ENCODE assay signal across 21 cellular contexts in the genomic region with DNA sequence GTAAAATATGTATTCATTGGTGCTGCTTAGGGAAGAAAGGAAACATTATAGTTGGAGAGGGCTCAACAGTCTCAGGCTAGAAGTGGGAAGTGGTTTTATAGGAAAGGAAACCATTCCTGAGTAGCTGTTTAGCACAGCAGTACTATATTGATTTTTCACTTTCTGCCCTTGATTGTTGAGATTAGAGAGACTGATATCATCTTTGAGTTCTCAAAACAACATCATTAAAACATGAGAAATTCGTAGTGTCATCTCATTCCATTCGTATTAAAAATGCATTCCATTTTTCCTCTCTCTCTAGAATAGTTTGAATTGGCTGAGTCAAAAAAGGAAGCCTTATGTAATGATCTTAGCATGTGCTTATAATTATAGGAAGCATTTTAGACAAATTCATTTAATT. TPM values are rescaled to one million over a fixed set of nuclear protein-coding genes. Genes with fewer than 3 reads are reported as not detected.
DNase-seq lines count a peak whose midpoint lies in the region; ATAC-seq and TF ChIP-seq lines count a peak whose summit lies in the region.
"Had no signal": no experiment of that assay in that cellular context is flagged by ENCODE, and none has a peak within 500 bp of the region (broad histone marks: within the 10 kb centered on the region; RNA-seq: fewer than 3 reads in every experiment).

No MANE protein-coding gene starts in this region.

- H3K4me3 ChIP-seq in LNCaP clone FGC (ENCODE audit: low read depth, low read length): no peak overlapping the region
- H3K4me3 ChIP-seq in choroid plexus epithelial cell (ENCODE audit: low read depth, low read length): no peak overlapping the region
- no peak overlapping the region for H3K4me3 ChIP-seq in CD4-positive, alpha-beta memory T cell (ENCODE audit: low read length in 2 of 2)
- H3K4me3 ChIP-seq: mucosa of descending colon, neural progenitor cell, thyroid gland had no signal

- CTCF ChIA-PET in CD4-positive, alpha-beta memory T cell (lab: Charles Lee; ENCODE audit: partially characterized antibody): no interaction called here

- no peaks in the 10 kb centered on the region for H3K36me3 ChIP-seq in CD4-positive, alpha-beta memory T cell (ENCODE audit: insufficient read depth, low read length)
- H3K36me3 ChIP-seq: neural progenitor cell, thyroid gland had no signal

- TF ChIP-seq CTCF in LNCaP clone FGC (IDR thresholded peaks at IDR 0.05; ENCODE audit: control insufficient read depth, extremely low read depth, insufficient read depth) (no peak), choroid plexus epithelial cell (conservative IDR thresholded peaks at IDR 0.05; ENCODE audit: low read depth, low read length) (no peak), osteocyte (IDR thresholded peaks at IDR 0.05) (no peak)

- peaks cover 2% of the 10 kb centered on the region for H3K36me3 Mint-ChIP-seq in osteocyte (ENCODE audit: unreplicated experiment)
- no peaks in the 10 kb centered on the region for H3K36me3 Mint-ChIP-seq in CD4-positive, alpha-beta memory T cell
- H3K36me3 Mint-ChIP-seq: stimulated activated effector memory CD8-positive, alpha-beta T cell treated with anti-CD3 and anti-CD28 coated beads, Interleukin-12 subunit alpha, Interleukin-12 subunit beta, amount 100 ng/mL, for 72 hours had no signal

- DNase-seq in GM03348 (ENCODE audit: low spot score): peak; percentile 67
- peak; percentile 11 for DNase-seq in LNCaP clone FGC (ENCODE audit: low read depth)
- DNase-seq in choroid plexus epithelial cell (ENCODE audit: low read depth): peak; percentile 50
- DNase-seq in osteocyte (ENCODE audit: extremely low spot score, unreplicated experiment): no peak
- no peak for DNase-seq in CD4-positive, alpha-beta memory T cell
- DNase-seq in NCI-H226: no peak
- DNase-seq: activated CD8-positive, alpha-beta T cell treated with anti-CD3 and anti-CD28 coated beads, Interleukin-2, amount 10 ng/mL, durations not matched to agents 7 days and 5 days; activated naive CD4-positive, alpha-beta T cell treated with anti-CD3 and anti-CD28 coated beads, Interleukin-2, amount 50 U/mL, for 16 hours; activated T-cell treated with anti-CD3 and anti-CD28 coated beads, Interleukin-2, amount 50 U/mL, for 4 hours; CD4-positive, CD25-positive, alpha-beta regulatory T cell; mucosa of descending colon; NCI-H1436; NCI-H510A; T-helper 17 cell; thyroid gland had no signal

- POLR2A ChIA-PET in CD4-positive, alpha-beta memory T cell (lab: Charles Lee; ENCODE audit: partially characterized antibody): no interaction called here

- peak overlapping the region; percentile 27 for H3K27ac Mint-ChIP-seq in osteocyte (ENCODE audit: unreplicated experiment)
- no peak overlapping the region for H3K27ac Mint-ChIP-seq in CD4-positive, alpha-beta memory T cell
- H3K27ac Mint-ChIP-seq: activated CD8-positive, alpha-beta T cell treated with anti-CD3 and anti-CD28 coated beads, Interleukin-2, amount 10 ng/mL, durations not matched to agents 7 days and 5 days; CD4-positive, CD25-positive, alpha-beta regulatory T cell; neural progenitor cell; stimulated activated effector memory CD8-positive, alpha-beta T cell treated with anti-CD3 and anti-CD28 coated beads, Interleukin-12 subunit alpha, Interleukin-12 subunit beta, amount 100 ng/mL, for 72 hours; T-helper 17 cell; WTC11 had no signal

- H3K27me3 Mint-ChIP-seq in osteocyte (ENCODE audit: unreplicated experiment): no peaks in the 10 kb centered on the region
- no peaks in the 10 kb centered on the region for H3K27me3 Mint-ChIP-seq in CD4-positive, alpha-beta memory T cell
- H3K27me3 Mint-ChIP-seq: CD4-positive, CD25-positive, alpha-beta regulatory T cell; T-helper 17 cell had no signal

- H3K27me3 ChIP-seq in CD4-positive, alpha-beta memory T cell (ENCODE audit: insufficient read depth, low read length): no peaks in the 10 kb centered on the region
- H3K27me3 ChIP-seq: neural progenitor cell, thyroid gland had no signal

- intact Hi-C loops in CD4-positive, alpha-beta memory T cell (cut with micrococcal nuclease): no loop called here

- H3K4me1 Mint-ChIP-seq in osteocyte (ENCODE audit: unreplicated experiment): peaks cover 15% of the 10 kb centered on the region
- H3K4me1 Mint-ChIP-seq in CD4-positive, alpha-beta memory T cell: no peaks in the 10 kb centered on the region
- H3K4me1 Mint-ChIP-seq: CD4-positive, CD25-positive, alpha-beta regulatory T cell; stimulated activated effector memory CD8-positive, alpha-beta T cell treated with anti-CD3 and anti-CD28 coated beads, Interleukin-12 subunit alpha, Interleukin-12 subunit beta, amount 100 ng/mL, for 72 hours; T-helper 17 cell had no signal

- H3K9me3 Mint-ChIP-seq in osteocyte (ENCODE audit: unreplicated experiment): no peaks in the 10 kb centered on the region
- peaks cover 0 to 3% (median 0%) of the 10 kb centered on the region in 8 donors for H3K9me3 Mint-ChIP-seq in CD4-positive, alpha-beta memory T cell
- H3K9me3 Mint-ChIP-seq: activated T-cell treated with anti-CD3 and anti-CD28 coated beads, Interleukin-2, amount 50 U/mL, for 4 hours; CD4-positive, CD25-positive, alpha-beta regulatory T cell; neural progenitor cell; stimulated activated effector memory CD8-positive, alpha-beta T cell treated with anti-CD3 and anti-CD28 coated beads, Interleukin-12 subunit alpha, Interleukin-12 subunit beta, amount 100 ng/mL, for 72 hours had no signal

- H3K9me3 ChIP-seq in CD4-positive, alpha-beta memory T cell (ENCODE audit: control insufficient read depth in 1 of 2, low read length in 2 of 2): no peaks in the 10 kb centered on the region
- H3K9me3 ChIP-seq: mucosa of descending colon, thyroid gland had no signal

- H3K27ac ChIP-seq in CD4-positive, alpha-beta memory T cell (ENCODE audit: low read depth, low read length): no peak overlapping the region
- H3K27ac ChIP-seq: neural progenitor cell, thyroid gland had no signal

- no peak overlapping the region for H3K4me3 Mint-ChIP-seq in osteocyte (ENCODE audit: unreplicated experiment)
- H3K4me3 Mint-ChIP-seq in CD4-positive, alpha-beta memory T cell: no peak overlapping the region
- H3K4me3 Mint-ChIP-seq: activated CD8-positive, alpha-beta T cell treated with anti-CD3 and anti-CD28 coated beads, Interleukin-2, amount 10 ng/mL, durations not matched to agents 7 days and 5 days; activated T-cell treated with anti-CD3 and anti-CD28 coated beads, Interleukin-2, amount 50 U/mL, for 4 hours; CD4-positive, CD25-positive, alpha-beta regulatory T cell; neural progenitor cell; stimulated activated effector memory CD8-positive, alpha-beta T cell treated with anti-CD3 and anti-CD28 coated beads, Interleukin-12 subunit alpha, Interleukin-12 subunit beta, amount 100 ng/mL, for 72 hours; T-helper 17 cell; WTC11 had no signal

- ATAC-seq in GM19463 (IDR thresholded peaks at IDR 0.05; ENCODE audit: unreplicated experiment) (no peak), HG02938 (IDR thresholded peaks at IDR 0.05; ENCODE audit: unreplicated experiment) (no peak)
- ATAC-seq: activated CD8-positive, alpha-beta T cell treated with anti-CD3 and anti-CD28 coated beads, Interleukin-2, amount 10 ng/mL, durations not matched to agents 7 days and 5 days; activated T-cell treated with anti-CD3 and anti-CD28 coated beads, Interleukin-2, amount 50 U/mL, for 4 hours; left lobe of liver; mucosa of descending colon; stimulated activated effector memory CD8-positive, alpha-beta T cell treated with anti-CD3 and anti-CD28 coated beads, Interleukin-12 subunit alpha, Interleukin-12 subunit beta, amount 100 ng/mL, for 72 hours; T-helper 17 cell; WTC11 had no signal

- H3K4me1 ChIP-seq in CD4-positive, alpha-beta memory T cell (ENCODE audit: insufficient read depth, low read length): no peaks in the 10 kb centered on the region
- H3K4me1 ChIP-seq: neural progenitor cell, thyroid gland had no signal

RNA-seq across cellular contexts. Expression of a gene that starts 14.1 kb away (rescaled TPM):
- 3.8 and 4.4 TPM in 2 replicates for total RNA-seq in osteocyte
- 1 to 10 TPM; 1.2 to 1.5 TPM for total RNA-seq in CD4-positive, alpha-beta memory T cell
- polyA plus RNA-seq in CD4-positive, alpha-beta memory T cell: 1 to 10 TPM; 1.4 to 2.2 TPM

RNA-seq across cellular contexts. Expression of a gene that starts 14.2 kb away (rescaled TPM):
- total RNA-seq in osteocyte: 6.3 and 6.6 TPM in 2 replicates
- total RNA-seq in CD4-positive, alpha-beta memory T cell: 10 to 100 TPM; 14.7 to 16.1 TPM
- 1 to 10 TPM; 1.9 to 4.9 TPM for polyA plus RNA-seq in CD4-positive, alpha-beta memory T cell

RNA-seq across cellular contexts. Expression of a gene that starts 40.6 kb away (rescaled TPM):
- total RNA-seq in osteocyte: 18.9 and 20.8 TPM in 2 replicates
- 10 to 100 TPM; 30.1 to 30.9 TPM for total RNA-seq in CD4-positive, alpha-beta memory T cell
- polyA plus RNA-seq in CD4-positive, alpha-beta memory T cell: 10 to 100 TPM; 11.7 to 14.7 TPM

Comparison
In these comparisons a context has a peak if more than half of its experiments do, and no peak if none do; other contexts are left out.
1. DNase-seq: peak in GM03348 (single experiment), LNCaP clone FGC (single experiment) and choroid plexus epithelial cell (single experiment); none in osteocyte (single experiment), CD4-positive, alpha-beta memory T cell (0 of 5) and NCI-H226 (single experiment).